ENCODE assay signal across 8 cellular contexts in genomic region chr22:19723165-19723989, GRCh38. TPM values are rescaled to one million over a fixed set of nuclear protein-coding genes. Genes with fewer than 3 reads are reported as not detected.
DNase-seq lines count a peak whose midpoint lies in the region; ATAC-seq and TF ChIP-seq lines count a peak whose summit lies in the region.

TSS of gene GP1BB (plus strand) at chr22:19723539. CDS start at chr22:19723570, 31 bp downstream.

- H3K4me1 ChIP-seq in HUES6 (ENCODE audit: control insufficient read depth, insufficient read depth, low read length) (peaks cover 30% of the 10 kb centered on the region), hepatocyte (ENCODE audit: insufficient read depth) (peaks cover 19% of the 10 kb centered on the region)

- H3K27ac ChIP-seq in HUES6 (ENCODE audit: low read depth, low read length) (no peak within 1 kb of the TSS), hepatocyte (no peak within 1 kb of the TSS)

- H3K4me3 ChIP-seq in HUES6 (ENCODE audit: low read depth, low read length) (peak within 1 kb of the TSS; percentile 63), hepatocyte (no peak within 1 kb of the TSS)

- peaks cover 5% of the 10 kb centered on the region for H4K20me1 ChIP-seq in hepatocyte (ENCODE audit: insufficient read depth, poor library complexity, severe bottlenecking)

- peaks cover 7% of the 10 kb centered on the region; the same call in 1 of the 2 replicates for H3K36me3 ChIP-seq in HUES6 (ENCODE audit: control insufficient read depth, insufficient read depth, low read length)
- H3K36me3 ChIP-seq in hepatocyte (replicated peaks; ENCODE audit: insufficient read depth, low read depth) = no peaks in the 10 kb centered on the region

- no peak within 1 kb of the TSS for H3K9ac ChIP-seq in HUES6 (ENCODE audit: low read length)

- 10% methylated on average over 67 of the region's 85 CpGs for WGBS in hepatocyte (ENCODE audit: low lambda C conversion rate, missing lambda C conversion rate)

- TF ChIP-seq CTCF in hepatocyte (IDR thresholded peaks at IDR 0.05; ENCODE audit: poor library complexity) = no peak

- H3K9me3 ChIP-seq in HUES6 (ENCODE audit: control insufficient read depth, insufficient read depth, low read depth, low read length) (no peaks in the 10 kb centered on the region), hepatocyte (ENCODE audit: low read depth) (no peaks in the 10 kb centered on the region)

- H3K4me2 ChIP-seq in hepatocyte = peak within 1 kb of the TSS; percentile 79

- no peak within 1 kb of the TSS for H2AFZ ChIP-seq in hepatocyte

- no peaks in the 10 kb centered on the region for H3K9me2 ChIP-seq in hepatocyte (replicated peaks; ENCODE audit: insufficient read depth)

- no peaks in the 10 kb centered on the region for H3K79me2 ChIP-seq in hepatocyte

- ATAC-seq in GM21529 (IDR thresholded peaks at IDR 0.05; ENCODE audit: unreplicated experiment) (no peak), HG03097 (IDR thresholded peaks at IDR 0.05; ENCODE audit: low FRiP score, unreplicated experiment) (no peak)

- H3K27me3 ChIP-seq in HUES6 (ENCODE audit: control insufficient read depth, insufficient read depth, low read length) = peaks cover 100% of the 10 kb centered on the region
- peaks cover 78% of the 10 kb centered on the region for H3K27me3 ChIP-seq in hepatocyte

- DNase-seq in activated T-cell treated with anti-CD3 and anti-CD28 coated beads for 48 hours (ENCODE audit: low read depth) (peak; percentile 46), hepatocyte (ENCODE audit: low spot score) (peak; percentile 72), LoVo (ENCODE audit: low spot score) (no peak), KG1 (lab: John Stamatoyannopoulos, UW) (no peak)
- peak; percentile 24 to 40 for DNase-seq in stimulated activated CD4-positive, alpha-beta T cell treated with anti-CD3 and anti-CD28 coated beads, Interleukin-2, amount 100 ng/mL, for 48 hours

RNA-seq across cellular contexts. Expression of gene GP1BB, which starts in this region (rescaled TPM):
- 1.0 and 2.5 TPM in 2 replicates for total RNA-seq in hepatocyte
- 2.4 and 2.8 TPM in 2 replicates for polyA plus RNA-seq in hepatocyte

Comparison
In these comparisons a context has a peak if more than half of its experiments do, and no peak if none do; other contexts are left out.
1. DNase-seq: peak in activated T-cell treated with anti-CD3 and anti-CD28 coated beads for 48 hours (single experiment), hepatocyte (single experiment) and stimulated activated CD4-positive, alpha-beta T cell treated with anti-CD3 and anti-CD28 coated beads, Interleukin-2, amount 100 ng/mL, for 48 hours (2 of 2); none in LoVo (single experiment) and KG1 (single experiment).